ENCODE assay signal across 16 cellular contexts in genomic region chr15:48761393-48762158, GRCh38.
"Had no signal": no experiment of that assay in that cellular context is flagged by ENCODE, and none has a peak within 500 bp of the region (broad histone marks: within the 10 kb centered on the region; RNA-seq: fewer than 3 reads in every experiment).

No MANE protein-coding gene starts in this region.

- H3K9me3 ChIP-seq: neutrophil, right atrium auricular region, sigmoid colon had no signal

- FAIRE-seq: urothelium cell line had no signal

- H3K4me2 ChIP-seq: hepatocyte had no signal

- DNase-seq: cortex of kidney; dorsolateral prefrontal cortex; effector CD8-positive, alpha-beta T cell; foreskin melanocyte; head of caudate nucleus; naive thymus-derived CD4-positive, alpha-beta T cell; nephron progenitor cell; posterior cingulate gyrus; sigmoid colon; stimulated activated CD4-positive, alpha-beta T cell treated with anti-CD3 and anti-CD28 coated beads, Interleukin-12 subunit alpha, Interleukin-12 subunit beta, amount 100 ng/mL, for 4 hours; stimulated activated naive CD4-positive, alpha-beta T cell had no signal

- H3K4me1 ChIP-seq: right atrium auricular region, sigmoid colon had no signal

- H3K27ac ChIP-seq: dorsolateral prefrontal cortex, hepatocyte, neutrophil, right atrium auricular region, sigmoid colon, skin epidermis had no signal

- ATAC-seq: naive thymus-derived CD4-positive, alpha-beta T cell had no signal

- H3K4me3 ChIP-seq: dorsolateral prefrontal cortex, hepatocyte, right atrium auricular region, sigmoid colon, skin epidermis had no signal
